15 cellular contexts compared by ENCODE assay signal in the genomic region with DNA sequence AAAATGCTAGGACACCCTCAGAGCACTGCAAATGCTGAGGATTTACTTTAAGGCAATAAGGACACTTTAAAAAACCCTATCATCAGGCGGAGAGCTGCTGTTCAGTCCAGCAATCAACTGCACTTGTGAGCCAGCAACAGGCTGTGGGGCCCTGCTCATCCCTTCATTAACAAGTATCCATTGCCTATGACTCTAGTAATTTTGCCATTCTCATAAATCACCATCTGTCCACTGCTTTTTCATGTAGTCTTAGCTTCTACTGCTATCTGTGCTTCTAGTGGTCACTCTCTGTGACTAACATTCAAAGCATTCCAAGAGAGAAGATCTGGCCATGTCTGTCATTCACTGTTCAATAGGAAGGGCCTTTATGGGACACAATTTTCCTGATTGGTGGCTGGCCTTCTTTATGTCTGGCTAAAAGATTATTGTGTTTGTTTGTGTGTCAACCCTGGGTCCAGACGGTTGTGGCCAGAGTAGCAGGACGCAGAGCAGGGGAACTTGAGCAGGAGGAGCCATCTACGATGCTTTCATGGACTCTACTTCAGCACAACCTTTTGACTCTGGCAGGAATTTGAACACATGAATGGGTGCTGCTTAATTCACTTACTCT. TPM values are rescaled to one million over a fixed set of nuclear protein-coding genes. Genes with fewer than 3 reads are reported as not detected.
DNase-seq lines count a peak whose midpoint lies in the region; ATAC-seq, FAIRE-seq and TF ChIP-seq lines count a peak whose summit lies in the region.
"Had no signal": no experiment of that assay in that cellular context is flagged by ENCODE, and none has a peak within 500 bp of the region (broad histone marks: within the 10 kb centered on the region; RNA-seq: fewer than 3 reads in every experiment).

No MANE protein-coding gene starts in this region.

- intact Hi-C loops in HepG2 (cut with micrococcal nuclease; ENCODE audit: unreplicated experiment) (loop anchor here (10.0 kb wide), 1 partner anchor 80 kb away; no protein-coding TSS in a partner anchor), right lobe of liver (cut with DNase I) (no loop called here), Right ventricle myocardium inferior (cut with DNase I) (loop anchor here (5.0 kb wide), 1 partner anchor 858 kb away; no protein-coding TSS in a partner anchor), heart left ventricle (cut with DNase I) (loop anchor here in 4 of 10 donors (5.0 to 10.0 kb wide), 3 partner anchors 57 to 760 kb away; a partner anchor contains a TSS), psoas muscle (cut with DNase I) (loop anchor here in 1 of 2 donors (5.0 to 10.0 kb wide), 2 partner anchors 57 to 700 kb away; a partner anchor contains a TSS)

- H3K36me3 ChIP-seq in HepG2 (replicated peaks in 1 of 2; ENCODE audit: control insufficient read depth in 1 of 2, insufficient read depth in 2 of 2, low read length in 2 of 2) (no peaks in the 10 kb centered on the region; a peak in 1 of 5 replicates), right lobe of liver (no peaks in the 10 kb centered on the region), heart left ventricle (no peaks in the 10 kb centered on the region), psoas muscle (ENCODE audit: insufficient read depth in 1 of 2, low read depth in 1 of 2) (no peaks in the 10 kb centered on the region)

- H3K4me1 ChIP-seq in HepG2 (ENCODE audit: insufficient read depth, low read length) (peaks cover 77% of the 10 kb centered on the region), right lobe of liver (peaks cover 0 to 37% (median 2%) of the 10 kb centered on the region in 4 donors), heart left ventricle (peaks cover 0 to 14% (median 6%) of the 10 kb centered on the region in 12 donors), psoas muscle (no peaks in the 10 kb centered on the region)

- H3K9ac ChIP-seq in HepG2 (ENCODE audit: insufficient read depth, low read depth, low read length), result no peak overlapping the region

- no TSS peak for BruUV-seq in HepG2 (replicated peaks; lab: Mats Ljungman, UMichigan)

- WGBS in HepG2 (ENCODE audit: low lambda C conversion rate), result 8% methylated on average over 4 of the region's 4 CpGs
- 64% methylated on average over 4 of the region's 4 CpGs for WGBS in right lobe of liver (ENCODE audit: insufficient coverage, low coverage, low lambda C conversion rate, missing lambda C conversion rate)
- WGBS in heart left ventricle, 4 donors, result 77 to 85% (median 84%) methylated on average over 4 of the region's 4 CpGs
- 78 to 85% (median 82%) methylated on average over 4 of the region's 4 CpGs for WGBS in psoas muscle, 3 donors

- in situ Hi-C loops in HepG2 (cut with HindIII; ENCODE audit: extremely low pct_ligation_motif_present, low pct_unique_long_range_greater_than_20kb), result no loop called here

- TF ChIP-seq EP300 in HepG2 (IDR thresholded peaks at IDR 0.05; ENCODE audit: low read depth in 2 of 2, low read length in 2 of 2) (no peak), HepG2 (CRISPR knock-in tag; IDR thresholded peaks at IDR 0.05; ENCODE audit: borderline replicate concordance) (no peak)

- peaks cover 7% of the 10 kb centered on the region for H3K79me2 ChIP-seq in HepG2 (ENCODE audit: insufficient read depth, low read length)

- 0 out of 2 replicates have a peak, but pooled peaks have one; percentile 17 for TF ChIP-seq CTCF in HepG2 (CRISPR knock-in tag; IDR thresholded peaks at IDR 0.05)
- no peak for TF ChIP-seq CTCF in right lobe of liver (IDR thresholded peaks at IDR 0.05)
- no peak for TF ChIP-seq CTCF in heart left ventricle (IDR thresholded peaks at IDR 0.05)
- no peak for TF ChIP-seq CTCF in psoas muscle (IDR thresholded peaks at IDR 0.05)

- CTCF ChIA-PET in HepG2 (lab: Yijun Ruan, JAX; ENCODE audit: low intra/inter-chr PET ratio, low total read pairs), result no interaction called here
- CTCF ChIA-PET in activated CD8-positive, alpha-beta T cell treated with anti-CD3 and anti-CD28 coated beads, Interleukin-2, amount 10 ng/mL, durations not matched to agents 7 days and 5 days (lab: Charles Lee), result interaction anchor here (3.4 kb wide), 1 partner anchor 13 kb away, joined by 17 read pairs; no protein-coding TSS in a partner anchor

- no peak overlapping the region for H2AFZ ChIP-seq in HepG2 (ENCODE audit: low read length)

- no peak for TF ChIP-seq RAD21 in HepG2 (CRISPR knock-in tag; IDR thresholded peaks at IDR 0.05)

- no peak overlapping the region for H3K4me3 Mint-ChIP-seq in activated CD8-positive, alpha-beta T cell treated with anti-CD3 and anti-CD28 coated beads, Interleukin-2, amount 10 ng/mL, durations not matched to agents 7 days and 5 days

- H4K20me1 ChIP-seq in HepG2 (ENCODE audit: insufficient read depth, low read length), result no peaks in the 10 kb centered on the region

- peak; percentile 47 for DNase-seq in HepG2 (ENCODE audit: low spot score)
- no peak for DNase-seq in right lobe of liver
- peak; percentile 17 for DNase-seq in RKO (ENCODE audit: low spot score)
- peak; percentile 92 for DNase-seq in islet precursor cell
- no peak for DNase-seq in Right ventricle myocardium inferior (ENCODE audit: missing footprints)
- DNase-seq in heart left ventricle, result no peak
- no peak for DNase-seq in activated CD8-positive, alpha-beta T cell treated with anti-CD3 and anti-CD28 coated beads, Interleukin-2, amount 10 ng/mL, durations not matched to agents 7 days and 5 days
- no peak for DNase-seq in psoas muscle
- DNase-seq: activated gamma-delta T cell, anterior cingulate cortex, head of caudate nucleus, NCI-H2171 treated with DMSO at 0.1 percent for 48 hours, substantia nigra had no signal

- H3K4me3 ChIP-seq in HepG2 (replicated peaks in 1 of 3; ENCODE audit: insufficient read depth in 1 of 3, low read depth in 2 of 3, low read length in 3 of 3) (no peak overlapping the region), right lobe of liver (no peak overlapping the region), heart left ventricle (no peak overlapping the region), psoas muscle (no peak overlapping the region)

- FAIRE-seq in HepG2 (lab: Jason Lieb, UNC), result no peak

- no peak overlapping the region for H3K27ac ChIP-seq in HepG2 (ENCODE audit: extremely low read length, insufficient read depth, low read length)
- H3K27ac ChIP-seq in right lobe of liver, result peak overlapping the region in 1 of 3 donors; percentile 2
- H3K27ac ChIP-seq in heart left ventricle, result no peak overlapping the region
- H3K27ac ChIP-seq in psoas muscle, result no peak overlapping the region
- H3K27ac ChIP-seq: VCaP had no signal

- ATAC-seq in HepG2 (peak; percentile 34), right lobe of liver (no peak), Right ventricle myocardium inferior (no peak), heart left ventricle (no peak), psoas muscle (no peak)
- no peak for ATAC-seq in activated CD8-positive, alpha-beta T cell treated with anti-CD3 and anti-CD28 coated beads, Interleukin-2, amount 10 ng/mL, durations not matched to agents 7 days and 5 days

- H3K9me3 ChIP-seq in HepG2 (ENCODE audit: low read length), result no peaks in the 10 kb centered on the region
- H3K9me3 ChIP-seq in right lobe of liver, result no peaks in the 10 kb centered on the region
- no peaks in the 10 kb centered on the region for H3K9me3 ChIP-seq in heart left ventricle
- H3K9me3 ChIP-seq in psoas muscle, result no peaks in the 10 kb centered on the region

- no peaks in the 10 kb centered on the region for H3K9me3 Mint-ChIP-seq in activated CD8-positive, alpha-beta T cell treated with anti-CD3 and anti-CD28 coated beads, Interleukin-2, amount 10 ng/mL, durations not matched to agents 7 days and 5 days (ENCODE audit: insufficient read depth)

- TF ChIP-seq POLR2A in HepG2 (IDR thresholded peaks at IDR 0.05; ENCODE audit: insufficient read depth in 1 of 2, low read depth in 2 of 2, low read length in 2 of 2) (no peak), right lobe of liver (IDR thresholded peaks at IDR 0.05) (no peak), heart left ventricle (IDR thresholded peaks at IDR 0.05) (no peak)

- no peak overlapping the region for H3K27ac Mint-ChIP-seq in activated CD8-positive, alpha-beta T cell treated with anti-CD3 and anti-CD28 coated beads, Interleukin-2, amount 10 ng/mL, durations not matched to agents 7 days and 5 days

- H3K4me1 Mint-ChIP-seq in activated CD8-positive, alpha-beta T cell treated with anti-CD3 and anti-CD28 coated beads, Interleukin-2, amount 10 ng/mL, durations not matched to agents 7 days and 5 days (ENCODE audit: low read depth), result peaks cover 18% of the 10 kb centered on the region

- peaks cover 5% of the 10 kb centered on the region for H3K36me3 Mint-ChIP-seq in activated CD8-positive, alpha-beta T cell treated with anti-CD3 and anti-CD28 coated beads, Interleukin-2, amount 10 ng/mL, durations not matched to agents 7 days and 5 days (ENCODE audit: low read depth)

- peaks cover 2% of the 10 kb centered on the region for H3K27me3 Mint-ChIP-seq in activated CD8-positive, alpha-beta T cell treated with anti-CD3 and anti-CD28 coated beads, Interleukin-2, amount 10 ng/mL, durations not matched to agents 7 days and 5 days (ENCODE audit: low read depth)

- POLR2A ChIA-PET in HepG2 (lab: Yijun Ruan, JAX), result interaction anchor here (0.7 kb wide), 1 partner anchor 12 kb away, joined by 3 read pairs; no protein-coding TSS in a partner anchor
- POLR2A ChIA-PET in activated CD8-positive, alpha-beta T cell treated with anti-CD3 and anti-CD28 coated beads, Interleukin-2, amount 10 ng/mL, durations not matched to agents 7 days and 5 days (lab: Charles Lee), result interaction anchor here (0.5 kb wide), 1 partner anchor 18 kb away, joined by 3 read pairs; no protein-coding TSS in a partner anchor

- peak overlapping the region; percentile 8; the same call in 1 of the 2 replicates for H3K4me2 ChIP-seq in HepG2 (ENCODE audit: low read depth, low read length)

- H3K27me3 ChIP-seq in HepG2 (ENCODE audit: control insufficient read depth in 1 of 2, insufficient read depth in 2 of 2, low read length in 2 of 2) (no peaks in the 10 kb centered on the region; a peak in 1 of 5 replicates), right lobe of liver (no peaks in the 10 kb centered on the region), heart left ventricle (no peaks in the 10 kb centered on the region), psoas muscle (ENCODE audit: insufficient read depth in 3 of 3, low read length in 2 of 3) (no peaks in the 10 kb centered on the region)

RNA-seq across cellular contexts. Expression of a gene that starts 3.6 kb away (rescaled TPM):
- total RNA-seq in HepG2 (2016; rRNA removed; fragmentation: Illumina TruSeq; extraction: Trizol), result 9.8 and 18.4 TPM in 2 replicates
- total RNA-seq in HepG2 (2016; cell fraction: cytosol; rRNA removed; fragmentation: Illumina TruSeq; extraction: Trizol; ENCODE audit: low read depth), result 0.81 and 0.97 TPM in 2 replicates
- total RNA-seq in HepG2 (2016; cell fraction: insoluble cytoplasmic fraction; rRNA removed; fragmentation: Illumina TruSeq; extraction: Trizol), result 10.0 and 16.0 TPM in 2 replicates
- total RNA-seq in HepG2 (2016; cell fraction: membrane; rRNA removed; fragmentation: Illumina TruSeq; extraction: Trizol), result 6.8 and 7.2 TPM in 2 replicates
- total RNA-seq in HepG2 (2016; cell fraction: nucleus; rRNA removed; fragmentation: Illumina TruSeq; extraction: Trizol), result 10.7 and 12.1 TPM in 2 replicates
- polyA plus RNA-seq in HepG2 (2011; rRNA removed), result 6.0 and 6.5 TPM in 2 replicates
- 2.7 and 4.7 TPM in 2 replicates for polyA plus RNA-seq in HepG2 (2011; cell fraction: cytosol; rRNA removed)
- polyA plus RNA-seq in HepG2 (2011; cell fraction: nucleus; rRNA removed), result 1.8 and 2.7 TPM in 2 replicates
- 5.8 and 6.5 TPM in 2 replicates for polyA plus RNA-seq in HepG2 (2012)
- 0.63 and 0.87 TPM in 2 replicates for polyA plus RNA-seq in HepG2 (2016; cell fraction: cytosol; fragmentation: Illumina TruSeq; extraction: Trizol; ENCODE audit: low read depth)
- 18.9 and 21.1 TPM in 2 replicates for polyA plus RNA-seq in HepG2 (2016; cell fraction: insoluble cytoplasmic fraction; fragmentation: Illumina TruSeq; extraction: Trizol; ENCODE audit: low read depth)
- 3.4 and 3.6 TPM in 2 replicates for polyA plus RNA-seq in HepG2 (2016; cell fraction: membrane; fragmentation: Illumina TruSeq; extraction: Trizol; ENCODE audit: low read depth)
- 12.7 and 13.6 TPM in 2 replicates for polyA plus RNA-seq in HepG2 (2016; cell fraction: nucleus; fragmentation: Illumina TruSeq; extraction: Trizol; ENCODE audit: insufficient read depth, low read depth)
- 3.6 and 6.6 TPM in 2 replicates for polyA minus RNA-seq in HepG2 (2011; rRNA and poly(A)+ RNA removed; ENCODE audit: low replicate concordance)
- polyA minus RNA-seq in HepG2 (2011; cell fraction: cytosol; rRNA and poly(A)+ RNA removed), result 6.2 and 7.1 TPM in 2 replicates
- polyA minus RNA-seq in HepG2 (2011; cell fraction: nucleus; rRNA and poly(A)+ RNA removed), result 13.3 and 14.0 TPM in 2 replicates
- total RNA-seq in right lobe of liver, result 10 to 100 TPM; 10.1 to 28.8 (median 10.9) TPM
- 12.7 TPM for total RNA-seq in Right ventricle myocardium inferior
- total RNA-seq in heart left ventricle, result 10 to 100 TPM in 8 of 9 donors, 1 to 10 TPM in 1; 6.3 to 16.0 (median 11.9) TPM
- polyA plus RNA-seq in heart left ventricle, result 10 to 100 TPM in 1 of 2 donors, 1 to 10 TPM in 1; 3.1 to 16.1 TPM
- 10 to 100 TPM; 33.4 to 37.6 TPM for total RNA-seq in activated CD8-positive, alpha-beta T cell treated with anti-CD3 and anti-CD28 coated beads, Interleukin-2, amount 10 ng/mL, durations not matched to agents 7 days and 5 days
- 10 to 100 TPM; 12.3 to 18.0 (median 15.1) TPM for total RNA-seq in psoas muscle
- polyA plus RNA-seq in psoas muscle, result 10 to 100 TPM in 2 of 3 donors, 1 to 10 TPM in 1; 5.2 to 11.3 (median 10.8) TPM

RNA-seq across cellular contexts. Expression of a gene that starts 59.3 kb away (rescaled TPM):
- total RNA-seq in HepG2 (2016; rRNA removed; fragmentation: Illumina TruSeq; extraction: Trizol) (7.0 and 9.3 TPM in 2 replicates), right lobe of liver (10 to 100 TPM; 29.9 to 50.2 (median 38.2) TPM), Right ventricle myocardium inferior (65.7 TPM), heart left ventricle (10 to 100 TPM; 38.7 to 83.8 (median 52.3) TPM), psoas muscle (10 to 100 TPM; 38.9 to 73.0 (median 54.3) TPM)
- 4.4 and 5.9 TPM in 2 replicates for total RNA-seq in HepG2 (2016; cell fraction: cytosol; rRNA removed; fragmentation: Illumina TruSeq; extraction: Trizol; ENCODE audit: low read depth)
- 6.8 and 10.2 TPM in 2 replicates for total RNA-seq in HepG2 (2016; cell fraction: insoluble cytoplasmic fraction; rRNA removed; fragmentation: Illumina TruSeq; extraction: Trizol)
- 8.4 and 9.4 TPM in 2 replicates for total RNA-seq in HepG2 (2016; cell fraction: membrane; rRNA removed; fragmentation: Illumina TruSeq; extraction: Trizol)
- 10.6 and 12.6 TPM in 2 replicates for total RNA-seq in HepG2 (2016; cell fraction: nucleus; rRNA removed; fragmentation: Illumina TruSeq; extraction: Trizol)
- polyA plus RNA-seq in HepG2 (2011; rRNA removed) (6.4 and 6.8 TPM in 2 replicates), heart left ventricle (10 to 100 TPM; 31.4 to 41.0 TPM), psoas muscle (10 to 100 TPM; 27.2 to 69.4 (median 64.2) TPM)
- polyA plus RNA-seq in HepG2 (2011; cell fraction: cytosol; rRNA removed), result 6.7 and 10.2 TPM in 2 replicates
- 3.4 and 4.7 TPM in 2 replicates for polyA plus RNA-seq in HepG2 (2011; cell fraction: nucleus; rRNA removed)
- polyA plus RNA-seq in HepG2 (2012), result 7.9 and 8.0 TPM in 2 replicates
- polyA plus RNA-seq in HepG2 (2016; cell fraction: cytosol; fragmentation: Illumina TruSeq; extraction: Trizol; ENCODE audit: low read depth), result 8.3 and 9.5 TPM in 2 replicates
- polyA plus RNA-seq in HepG2 (2016; cell fraction: insoluble cytoplasmic fraction; fragmentation: Illumina TruSeq; extraction: Trizol; ENCODE audit: low read depth), result 11.1 and 14.8 TPM in 2 replicates
- polyA plus RNA-seq in HepG2 (2016; cell fraction: membrane; fragmentation: Illumina TruSeq; extraction: Trizol; ENCODE audit: low read depth), result 10.1 and 11.6 TPM in 2 replicates
- 10.5 and 12.8 TPM in 2 replicates for polyA plus RNA-seq in HepG2 (2016; cell fraction: nucleus; fragmentation: Illumina TruSeq; extraction: Trizol; ENCODE audit: insufficient read depth, low read depth)
- 0.80 and 2.7 TPM in 2 replicates for polyA minus RNA-seq in HepG2 (2011; rRNA and poly(A)+ RNA removed; ENCODE audit: low replicate concordance)
- 2.5 and 2.9 TPM in 2 replicates for polyA minus RNA-seq in HepG2 (2011; cell fraction: cytosol; rRNA and poly(A)+ RNA removed)
- polyA minus RNA-seq in HepG2 (2011; cell fraction: nucleus; rRNA and poly(A)+ RNA removed), result 17.3 and 24.6 TPM in 2 replicates
- total RNA-seq in activated CD8-positive, alpha-beta T cell treated with anti-CD3 and anti-CD28 coated beads, Interleukin-2, amount 10 ng/mL, durations not matched to agents 7 days and 5 days, result 1 to 10 TPM; 8.9 to 9.7 TPM

RNA-seq across cellular contexts. Expression of a gene that starts 59.4 kb away (rescaled TPM):
- total RNA-seq in HepG2 (2016; rRNA removed; fragmentation: Illumina TruSeq; extraction: Trizol) (0.04 TPM in 1 of 2 replicates, not detected in the other), right lobe of liver (under 1 TPM in 1 of 6 experiments, not detected in 5; 0.39 TPM), Right ventricle myocardium inferior (2.3 TPM), heart left ventricle (1 to 10 TPM in 2 of 9 donors, under 1 TPM in 6, not detected in 1; 0.36 to 1.9 (median 0.85) TPM), psoas muscle (under 1 TPM in 3 of 4 donors, not detected in 1; 0.26 to 0.74 (median 0.28) TPM)
- total RNA-seq in HepG2 (2016; cell fraction: cytosol; rRNA removed; fragmentation: Illumina TruSeq; extraction: Trizol; ENCODE audit: low read depth), result 0.10 TPM in 1 of 2 replicates, not detected in the other
- total RNA-seq in HepG2 (2016; cell fraction: insoluble cytoplasmic fraction; rRNA removed; fragmentation: Illumina TruSeq; extraction: Trizol), result not detected in 2 replicates
- 0.07 and 0.12 TPM in 2 replicates for total RNA-seq in HepG2 (2016; cell fraction: membrane; rRNA removed; fragmentation: Illumina TruSeq; extraction: Trizol)
- not detected in 2 replicates for total RNA-seq in HepG2 (2016; cell fraction: nucleus; rRNA removed; fragmentation: Illumina TruSeq; extraction: Trizol)
- polyA plus RNA-seq in HepG2 (2011; rRNA removed) (0.25 TPM in 1 of 2 replicates, not detected in the other), heart left ventricle (under 1 TPM; 0.10 to 0.23 TPM), psoas muscle (under 1 TPM in 2 of 3 donors, not detected in 1; 0.06 to 0.18 TPM)
- polyA plus RNA-seq in HepG2 (2011; cell fraction: cytosol; rRNA removed), result not detected in 2 replicates
- not detected in 2 replicates for polyA plus RNA-seq in HepG2 (2011; cell fraction: nucleus; rRNA removed)
- polyA plus RNA-seq in HepG2 (2012), result not detected in 2 replicates
- not detected in 2 replicates for polyA plus RNA-seq in HepG2 (2016; cell fraction: cytosol; fragmentation: Illumina TruSeq; extraction: Trizol; ENCODE audit: low read depth)
- polyA plus RNA-seq in HepG2 (2016; cell fraction: insoluble cytoplasmic fraction; fragmentation: Illumina TruSeq; extraction: Trizol; ENCODE audit: low read depth), result not detected in 2 replicates
- polyA plus RNA-seq in HepG2 (2016; cell fraction: membrane; fragmentation: Illumina TruSeq; extraction: Trizol; ENCODE audit: low read depth), result not detected in 2 replicates
- not detected in 2 replicates for polyA plus RNA-seq in HepG2 (2016; cell fraction: nucleus; fragmentation: Illumina TruSeq; extraction: Trizol; ENCODE audit: insufficient read depth, low read depth)
- polyA minus RNA-seq in HepG2 (2011; rRNA and poly(A)+ RNA removed; ENCODE audit: low replicate concordance), result 0.06 and 0.09 TPM in 2 replicates
- polyA minus RNA-seq in HepG2 (2011; cell fraction: cytosol; rRNA and poly(A)+ RNA removed), result not detected in 2 replicates
- not detected in 2 replicates for polyA minus RNA-seq in HepG2 (2011; cell fraction: nucleus; rRNA and poly(A)+ RNA removed)
- under 1 TPM in 1 of 2 experiments, not detected in 1; 0.16 TPM for total RNA-seq in activated CD8-positive, alpha-beta T cell treated with anti-CD3 and anti-CD28 coated beads, Interleukin-2, amount 10 ng/mL, durations not matched to agents 7 days and 5 days
- total RNA-seq: epithelial cell of proximal tubule had no signal

Comparison
In these comparisons a context has a peak if more than half of its experiments do, and no peak if none do; other contexts are left out.
1. DNase-seq: peak in HepG2 (single experiment), RKO (single experiment) and islet precursor cell (single experiment); none in right lobe of liver (0 of 3), Right ventricle myocardium inferior (single experiment), heart left ventricle (0 of 5), activated CD8-positive, alpha-beta T cell treated with anti-CD3 and anti-CD28 coated beads, Interleukin-2, amount 10 ng/mL, durations not matched to agents 7 days and 5 days (single experiment) and psoas muscle (0 of 2).
2. intact Hi-C loops: an anchor here in HepG2 (10.0 kb wide) and Right ventricle myocardium inferior (5.0 kb wide); none called in right lobe of liver.